15 cellular contexts compared by ENCODE assay signal in the genomic region with DNA sequence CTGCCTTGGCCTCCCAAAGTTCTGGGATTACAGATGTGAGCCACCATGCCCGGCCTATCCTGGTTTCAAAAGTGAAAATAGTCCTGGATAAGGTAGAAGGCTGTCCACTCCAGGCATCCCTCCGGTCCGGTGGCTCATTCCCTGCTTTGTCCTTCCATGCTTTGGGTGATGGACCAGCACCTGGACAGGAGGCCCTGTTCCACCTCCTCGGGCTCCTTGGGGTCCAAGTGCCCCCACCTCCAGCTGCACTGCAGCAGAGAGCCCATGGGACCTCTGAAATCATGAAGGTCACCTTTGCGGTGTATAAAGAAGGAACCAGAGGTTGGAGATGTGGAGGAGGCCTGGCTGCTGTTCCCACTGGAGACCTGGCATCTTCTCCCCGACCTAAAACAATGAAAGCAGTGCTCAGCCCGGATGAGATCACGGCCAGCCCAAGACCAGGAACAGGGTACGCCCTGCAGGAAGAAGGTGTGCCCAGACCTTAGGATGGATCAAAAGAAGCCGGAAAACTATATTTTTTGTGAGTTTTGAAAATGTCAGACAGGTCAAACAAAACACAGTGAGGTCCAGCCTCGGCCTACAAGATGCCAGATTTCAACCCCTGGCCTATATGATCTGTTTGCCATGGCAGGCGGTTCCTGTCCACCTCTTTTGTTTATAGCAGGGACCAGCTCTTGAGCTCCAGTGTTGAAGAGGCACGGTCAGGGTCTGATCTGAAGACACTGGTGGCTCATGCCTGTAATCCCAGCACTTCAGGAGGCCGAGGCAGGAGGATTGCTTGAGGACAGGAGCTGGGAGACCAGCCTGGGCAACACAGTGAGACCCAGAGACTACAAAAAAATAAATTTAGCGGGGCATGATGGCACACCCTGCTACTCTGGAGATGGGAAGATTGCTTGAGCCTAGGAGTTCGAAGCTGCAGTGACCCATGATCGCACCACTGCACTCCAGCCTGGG. TPM values are rescaled to one million over a fixed set of nuclear protein-coding genes. Genes with fewer than 3 reads are reported as not detected.
DNase-seq lines count a peak whose midpoint lies in the region; ATAC-seq, FAIRE-seq and TF ChIP-seq lines count a peak whose summit lies in the region.
"Had no signal": no experiment of that assay in that cellular context is flagged by ENCODE, and none has a peak within 500 bp of the region (broad histone marks: within the 10 kb centered on the region; RNA-seq: fewer than 3 reads in every experiment).

No MANE protein-coding gene starts in this region.

- no peaks in the 10 kb centered on the region for H3K79me2 ChIP-seq in endothelial cell of umbilical vein (ENCODE audit: control insufficient read depth, insufficient read depth, low read length)

- dilution Hi-C loops in endothelial cell of umbilical vein (cut with MboI; ENCODE audit: extremely low pct_ligation_motif_present, low sequenced_read_pairs): no loop called here

- no peaks in the 10 kb centered on the region for H3K36me3 ChIP-seq in endothelial cell of umbilical vein (ENCODE audit: control insufficient read depth in 2 of 2, extremely low read depth in 1 of 2, insufficient read depth in 2 of 2, low read length in 2 of 2)
- H3K36me3 ChIP-seq in small intestine (ENCODE audit: control insufficient read depth in 2 of 2, insufficient read depth in 2 of 2, low read length in 2 of 2): peaks cover 0 to 8% of the 10 kb centered on the region in 2 donors

- H3K4me3 ChIP-seq in endothelial cell of umbilical vein (replicated peaks in 1 of 3; ENCODE audit: insufficient read depth in 1 of 3, low read depth in 1 of 3, low read length in 3 of 3) (no peak overlapping the region), small intestine (ENCODE audit: low read depth in 1 of 2, low read length in 2 of 2) (no peak overlapping the region)

- FAIRE-seq in endothelial cell of umbilical vein (lab: Jason Lieb, UNC) (peak; percentile 12), small intestine (lab: Jason Lieb, UNC) (no peak)
- FAIRE-seq: bronchial epithelial cell had no signal

- no peaks in the 10 kb centered on the region for H3K36me3 Mint-ChIP-seq in natural killer cell
- no peaks in the 10 kb centered on the region for H3K36me3 Mint-ChIP-seq in natural killer cell treated with Interleukin-12 subunit alpha and Interleukin-12 subunit beta and Interleukin-15 and Interleukin-18, amount 100 ng/mL, for 72 hours
- H3K36me3 Mint-ChIP-seq in activated T-helper 1 cell treated with anti-CD3 and anti-CD28 coated beads, Interleukin-12 subunit alpha, Interleukin-12 subunit beta, Interleukin-2, Interleukin-4 antibody, amounts not matched to agents 30 ng/mL and 10 ng/mL and 1 ng/mL, durations not matched to agents 14 hours and 24 hours and 36 hours (ENCODE audit: low read depth): peaks cover under 1% of the 10 kb centered on the region

- peaks cover 6 to 8% of the 10 kb centered on the region in 2 donors for H3K27me3 Mint-ChIP-seq in natural killer cell (ENCODE audit: low read depth in 2 of 2)
- peaks cover 3 to 9% of the 10 kb centered on the region in 2 donors for H3K27me3 Mint-ChIP-seq in natural killer cell treated with Interleukin-12 subunit alpha and Interleukin-12 subunit beta and Interleukin-15 and Interleukin-18, amount 100 ng/mL, for 72 hours
- H3K27me3 Mint-ChIP-seq in activated T-helper 1 cell treated with anti-CD3 and anti-CD28 coated beads, Interleukin-12 subunit alpha, Interleukin-12 subunit beta, Interleukin-2, Interleukin-4 antibody, amounts not matched to agents 30 ng/mL and 10 ng/mL and 1 ng/mL, durations not matched to agents 14 hours and 24 hours and 36 hours (ENCODE audit: insufficient read depth): peaks cover 3% of the 10 kb centered on the region
- H3K27me3 Mint-ChIP-seq: activated CD8-positive, alpha-beta T cell treated with anti-CD3 and anti-CD28 coated beads for 36 hours had no signal

- 90 to 92% (median 90%) methylated on average over 17 of the region's 17 CpGs for WGBS in small intestine, 3 donors

- H3K27ac Mint-ChIP-seq in natural killer cell: no peak overlapping the region
- H3K27ac Mint-ChIP-seq in natural killer cell treated with Interleukin-12 subunit alpha and Interleukin-12 subunit beta and Interleukin-15 and Interleukin-18, amount 100 ng/mL, for 72 hours: peak overlapping the region in 1 of 2 donors; percentile 29
- no peak overlapping the region for H3K27ac Mint-ChIP-seq in activated T-helper 1 cell treated with anti-CD3 and anti-CD28 coated beads, Interleukin-12 subunit alpha, Interleukin-12 subunit beta, Interleukin-2, Interleukin-4 antibody, amounts not matched to agents 30 ng/mL and 10 ng/mL and 1 ng/mL, durations not matched to agents 14 hours and 24 hours and 36 hours
- H3K27ac Mint-ChIP-seq: activated CD8-positive, alpha-beta T cell treated with anti-CD3 and anti-CD28 coated beads for 36 hours had no signal

- CTCF ChIA-PET in endothelial cell of umbilical vein (lab: Charles Lee): interaction anchor here (1.0 kb wide), 1 partner anchor 32 kb away, joined by 3 read pairs; no protein-coding TSS in a partner anchor

- intact Hi-C loops in natural killer cell (cut with micrococcal nuclease) (no loop called here), endothelial cell of umbilical vein (cut with micrococcal nuclease) (no loop called here)
- intact Hi-C loops in activated T-helper 1 cell treated with anti-CD3 and anti-CD28 coated beads, Interleukin-12 subunit alpha, Interleukin-12 subunit beta, Interleukin-2, Interleukin-4 antibody, amounts not matched to agents 30 ng/mL and 10 ng/mL and 1 ng/mL, durations not matched to agents 14 hours and 24 hours and 36 hours (cut with micrococcal nuclease): no loop called here

- DNase-seq in natural killer cell (peak; percentile 11), endothelial cell of umbilical vein (ENCODE audit: low read depth, low spot score) (no peak), omental fat pad (ENCODE audit: low spot score) (no peak), small intestine (no peak)
- no peak for DNase-seq in natural killer cell treated with Interleukin-12 subunit alpha and Interleukin-12 subunit beta and Interleukin-15 and Interleukin-18, amount 100 ng/mL, for 72 hours (ENCODE audit: low spot score)
- no peak for DNase-seq in stimulated activated naive CD8-positive, alpha-beta T cell treated with anti-CD3 and anti-CD28 coated beads, Interleukin-15, Interleukin-2, amounts not matched to agents 100 U/mL and 50 U/mL, for 24 hours
- DNase-seq in activated T-helper 1 cell treated with anti-CD3 and anti-CD28 coated beads, Interleukin-12 subunit alpha, Interleukin-12 subunit beta, Interleukin-2, Interleukin-4 antibody, amounts not matched to agents 30 ng/mL and 10 ng/mL and 1 ng/mL, durations not matched to agents 14 hours and 24 hours and 36 hours (ENCODE audit: low spot score): no peak
- DNase-seq: activated CD8-positive, alpha-beta T cell treated with anti-CD3 and anti-CD28 coated beads for 36 hours; activated naive CD4-positive, alpha-beta T cell treated with anti-CD3 and anti-CD28 coated beads, Interleukin-2, amount 50 U/mL, for 16 hours; Kasumi-1; NCI-H774 had no signal

- no peaks in the 10 kb centered on the region for H3K9me1 ChIP-seq in endothelial cell of umbilical vein (replicated peaks; ENCODE audit: control insufficient read depth, extremely low read depth, insufficient read depth, low read length)

- H3K27me3 ChIP-seq in endothelial cell of umbilical vein (ENCODE audit: control insufficient read depth in 2 of 2, insufficient read depth in 2 of 2, low read length in 2 of 2): peaks cover 6 to 11% of the 10 kb centered on the region in 2 experiments
- H3K27me3 ChIP-seq in small intestine (ENCODE audit: control insufficient read depth in 2 of 2, insufficient read depth in 2 of 2, low read length in 2 of 2): no peaks in the 10 kb centered on the region

- no peaks in the 10 kb centered on the region for H3K9me3 Mint-ChIP-seq in natural killer cell
- no peaks in the 10 kb centered on the region for H3K9me3 Mint-ChIP-seq in natural killer cell treated with Interleukin-12 subunit alpha and Interleukin-12 subunit beta and Interleukin-15 and Interleukin-18, amount 100 ng/mL, for 72 hours
- H3K9me3 Mint-ChIP-seq in activated T-helper 1 cell treated with anti-CD3 and anti-CD28 coated beads, Interleukin-12 subunit alpha, Interleukin-12 subunit beta, Interleukin-2, Interleukin-4 antibody, amounts not matched to agents 30 ng/mL and 10 ng/mL and 1 ng/mL, durations not matched to agents 14 hours and 24 hours and 36 hours: no peaks in the 10 kb centered on the region
- H3K9me3 Mint-ChIP-seq: activated CD8-positive, alpha-beta T cell treated with anti-CD3 and anti-CD28 coated beads for 36 hours had no signal

- H3K27ac ChIP-seq in endothelial cell of umbilical vein (ENCODE audit: insufficient read depth, low read depth, low read length) (no peak overlapping the region), small intestine (ENCODE audit: low read depth in 1 of 2, low read length in 1 of 2) (no peak overlapping the region)

- BruUV-seq in endothelial cell of umbilical vein (replicated peaks; lab: Mats Ljungman, UMichigan): no TSS peak

- no peak overlapping the region for H3K9ac ChIP-seq in endothelial cell of umbilical vein (replicated peaks; ENCODE audit: extremely low read depth, insufficient read depth, low read length)

- H3K4me1 ChIP-seq in endothelial cell of umbilical vein (ENCODE audit: control insufficient read depth, extremely low read depth, insufficient read depth, low read length) (peaks cover 3% of the 10 kb centered on the region), small intestine (ENCODE audit: control insufficient read depth in 2 of 2, insufficient read depth in 1 of 2, low read depth in 1 of 2, low read length in 1 of 2) (no peaks in the 10 kb centered on the region)

- H3K4me1 Mint-ChIP-seq in natural killer cell: peaks cover 0 to 2% of the 10 kb centered on the region in 2 donors
- H3K4me1 Mint-ChIP-seq in natural killer cell treated with Interleukin-12 subunit alpha and Interleukin-12 subunit beta and Interleukin-15 and Interleukin-18, amount 100 ng/mL, for 72 hours (ENCODE audit: low read depth in 2 of 2): peaks cover 0 to under 1% of the 10 kb centered on the region in 2 donors
- peaks cover 2% of the 10 kb centered on the region for H3K4me1 Mint-ChIP-seq in activated T-helper 1 cell treated with anti-CD3 and anti-CD28 coated beads, Interleukin-12 subunit alpha, Interleukin-12 subunit beta, Interleukin-2, Interleukin-4 antibody, amounts not matched to agents 30 ng/mL and 10 ng/mL and 1 ng/mL, durations not matched to agents 14 hours and 24 hours and 36 hours (ENCODE audit: low read depth)

- ATAC-seq in natural killer cell (no peak), omental fat pad (ENCODE audit: low FRiP score) (peak; percentile 15), HG03159 (IDR thresholded peaks at IDR 0.05; ENCODE audit: unreplicated experiment) (no peak)
- no peak for ATAC-seq in natural killer cell treated with Interleukin-12 subunit alpha and Interleukin-12 subunit beta and Interleukin-15 and Interleukin-18, amount 100 ng/mL, for 72 hours
- no peak for ATAC-seq in stimulated activated naive CD8-positive, alpha-beta T cell treated with anti-CD3 and anti-CD28 coated beads, Interleukin-15, Interleukin-2, amounts not matched to agents 100 U/mL and 50 U/mL, for 24 hours
- ATAC-seq: activated CD8-positive, alpha-beta T cell treated with anti-CD3 and anti-CD28 coated beads for 36 hours; Panc1 had no signal

- no peak overlapping the region for H3K4me3 Mint-ChIP-seq in natural killer cell
- no peak overlapping the region for H3K4me3 Mint-ChIP-seq in natural killer cell treated with Interleukin-12 subunit alpha and Interleukin-12 subunit beta and Interleukin-15 and Interleukin-18, amount 100 ng/mL, for 72 hours
- H3K4me3 Mint-ChIP-seq in activated T-helper 1 cell treated with anti-CD3 and anti-CD28 coated beads, Interleukin-12 subunit alpha, Interleukin-12 subunit beta, Interleukin-2, Interleukin-4 antibody, amounts not matched to agents 30 ng/mL and 10 ng/mL and 1 ng/mL, durations not matched to agents 14 hours and 24 hours and 36 hours: no peak overlapping the region
- H3K4me3 Mint-ChIP-seq: activated CD8-positive, alpha-beta T cell treated with anti-CD3 and anti-CD28 coated beads for 36 hours had no signal

- TF ChIP-seq CTCF in natural killer cell (IDR thresholded peaks at IDR 0.05): no peak
- no peak for TF ChIP-seq CTCF in endothelial cell of umbilical vein (IDR thresholded peaks at IDR 0.05; ENCODE audit: extremely low read depth in 1 of 2, insufficient read depth in 1 of 2, low read depth in 1 of 2, low read length in 2 of 2)
- no peak for TF ChIP-seq CTCF in omental fat pad (IDR thresholded peaks at IDR 0.05)

- H3K4me2 ChIP-seq in endothelial cell of umbilical vein (ENCODE audit: insufficient read depth, low read length): no peak overlapping the region

- TF ChIP-seq POLR2A in endothelial cell of umbilical vein (IDR thresholded peaks at IDR 0.05; ENCODE audit: low read depth, low read length): no peak

- no peaks in the 10 kb centered on the region for H4K20me1 ChIP-seq in endothelial cell of umbilical vein (replicated peaks; ENCODE audit: control insufficient read depth, extremely low read depth, insufficient read depth, low read length)

- H2AFZ ChIP-seq in endothelial cell of umbilical vein (ENCODE audit: low read depth, low read length): no peak overlapping the region

- POLR2A ChIA-PET in endothelial cell of umbilical vein (lab: Charles Lee): no interaction called here

- H3K9me3 ChIP-seq in endothelial cell of umbilical vein (replicated peaks; ENCODE audit: control insufficient read depth, insufficient read depth, low read length) (no peaks in the 10 kb centered on the region), small intestine (ENCODE audit: control insufficient read depth, low read depth) (no peaks in the 10 kb centered on the region)

RNA-seq across cellular contexts. Expression of a gene that starts 5.8 kb away (rescaled TPM):
- 1 to 10 TPM; 3.4 to 6.9 (median 6.7) TPM for total RNA-seq in natural killer cell
- total RNA-seq in natural killer cell treated with Interleukin-12 subunit alpha and Interleukin-12 subunit beta and Interleukin-15 and Interleukin-18, amount 100 ng/mL, for 72 hours: 1 to 10 TPM; 1.5 to 2.7 TPM
- total RNA-seq in endothelial cell of umbilical vein: 0.74 and 1.0 TPM in 2 replicates
- 0.76 and 0.94 TPM in 2 replicates for polyA plus RNA-seq in endothelial cell of umbilical vein
- polyA plus RNA-seq in endothelial cell of umbilical vein (2011; cell fraction: cytosol; rRNA removed): 0.43 and 0.58 TPM in 2 replicates
- 0.12 and 0.20 TPM in 2 replicates for polyA plus RNA-seq in endothelial cell of umbilical vein (2011; cell fraction: nucleus; rRNA removed)
- 0.37 and 0.71 TPM in 2 replicates for polyA plus RNA-seq in endothelial cell of umbilical vein (2012)
- polyA minus RNA-seq in endothelial cell of umbilical vein: 0.22 and 0.47 TPM in 2 replicates
- 45.3 TPM for polyA minus RNA-seq in endothelial cell of umbilical vein (2011; cell fraction: cytosol; rRNA and poly(A)+ RNA removed)
- 0.34 TPM in 1 of 2 replicates, not detected in the other for polyA minus RNA-seq in endothelial cell of umbilical vein (2011; cell fraction: nucleus; rRNA and poly(A)+ RNA removed)
- 10 to 100 TPM; 10.4 to 30.9 (median 17.9) TPM for total RNA-seq in omental fat pad
- 100 to 1,000 TPM in 1 of 3 donors, 10 to 100 TPM in 2; 51.6 to 136 (median 70.2) TPM for polyA plus RNA-seq in small intestine
- total RNA-seq in activated T-helper 1 cell treated with anti-CD3 and anti-CD28 coated beads, Interleukin-12 subunit alpha, Interleukin-12 subunit beta, Interleukin-2, Interleukin-4 antibody, amounts not matched to agents 30 ng/mL and 10 ng/mL and 1 ng/mL, durations not matched to agents 14 hours and 24 hours and 36 hours: 2.7 and 4.0 TPM in 2 replicates

RNA-seq across cellular contexts. Expression of a gene that starts 14.1 kb away (rescaled TPM):
- total RNA-seq in natural killer cell: 100 to 1,000 TPM; 243 to 253 (median 250) TPM
- total RNA-seq in natural killer cell treated with Interleukin-12 subunit alpha and Interleukin-12 subunit beta and Interleukin-15 and Interleukin-18, amount 100 ng/mL, for 72 hours: 100 to 1,000 TPM in 1 of 2 donors, 10 to 100 TPM in 1; 90.4 to 102 TPM
- 76.8 and 85.8 TPM in 2 replicates for total RNA-seq in endothelial cell of umbilical vein
- polyA plus RNA-seq in endothelial cell of umbilical vein: 75.0 and 80.5 TPM in 2 replicates
- 53.8 and 74.8 TPM in 2 replicates for polyA plus RNA-seq in endothelial cell of umbilical vein (2011; cell fraction: cytosol; rRNA removed)
- polyA plus RNA-seq in endothelial cell of umbilical vein (2011; cell fraction: nucleus; rRNA removed): 115 and 123 TPM in 2 replicates
- 61.5 and 72.4 TPM in 2 replicates for polyA plus RNA-seq in endothelial cell of umbilical vein (2012)
- 39.8 and 71.2 TPM in 2 replicates for polyA minus RNA-seq in endothelial cell of umbilical vein
- polyA minus RNA-seq in endothelial cell of umbilical vein (2011; cell fraction: cytosol; rRNA and poly(A)+ RNA removed): 63.2 TPM
- 24.9 and 34.6 TPM in 2 replicates for polyA minus RNA-seq in endothelial cell of umbilical vein (2011; cell fraction: nucleus; rRNA and poly(A)+ RNA removed)
- total RNA-seq in omental fat pad: 100 to 1,000 TPM in 2 of 4 donors, 10 to 100 TPM in 2; 67.0 to 106 (median 92.0) TPM
- 100 to 1,000 TPM in 1 of 3 donors, 10 to 100 TPM in 2; 74.7 to 127 (median 92.1) TPM for polyA plus RNA-seq in small intestine
- 156 and 164 TPM in 2 replicates for total RNA-seq in activated T-helper 1 cell treated with anti-CD3 and anti-CD28 coated beads, Interleukin-12 subunit alpha, Interleukin-12 subunit beta, Interleukin-2, Interleukin-4 antibody, amounts not matched to agents 30 ng/mL and 10 ng/mL and 1 ng/mL, durations not matched to agents 14 hours and 24 hours and 36 hours

RNA-seq across cellular contexts. Expression of a gene that starts 26.1 kb away (rescaled TPM):
- total RNA-seq in natural killer cell (not detected), endothelial cell of umbilical vein (not detected in 2 replicates), omental fat pad (not detected)
- total RNA-seq in natural killer cell treated with Interleukin-12 subunit alpha and Interleukin-12 subunit beta and Interleukin-15 and Interleukin-18, amount 100 ng/mL, for 72 hours: not detected
- polyA plus RNA-seq in endothelial cell of umbilical vein (not detected in 2 replicates), small intestine (not detected)
- polyA plus RNA-seq in endothelial cell of umbilical vein (2011; cell fraction: cytosol; rRNA removed): not detected in 2 replicates
- polyA plus RNA-seq in endothelial cell of umbilical vein (2011; cell fraction: nucleus; rRNA removed): not detected in 2 replicates
- polyA plus RNA-seq in endothelial cell of umbilical vein (2012): not detected in 2 replicates
- polyA minus RNA-seq in endothelial cell of umbilical vein: not detected in 2 replicates
- polyA minus RNA-seq in endothelial cell of umbilical vein (2011; cell fraction: cytosol; rRNA and poly(A)+ RNA removed): not detected
- not detected in 2 replicates for polyA minus RNA-seq in endothelial cell of umbilical vein (2011; cell fraction: nucleus; rRNA and poly(A)+ RNA removed)
- not detected in 2 replicates for total RNA-seq in activated T-helper 1 cell treated with anti-CD3 and anti-CD28 coated beads, Interleukin-12 subunit alpha, Interleukin-12 subunit beta, Interleukin-2, Interleukin-4 antibody, amounts not matched to agents 30 ng/mL and 10 ng/mL and 1 ng/mL, durations not matched to agents 14 hours and 24 hours and 36 hours
- total RNA-seq: activated CD8-positive, alpha-beta T cell treated with anti-CD3 and anti-CD28 coated beads for 36 hours; bronchial epithelial cell; myocyte had no signal

RNA-seq across cellular contexts. Expression of a gene that starts 27.7 kb away (rescaled TPM):
- 1 to 10 TPM in 1 of 3 donors, under 1 TPM in 2; 0.34 to 1.5 (median 0.45) TPM for total RNA-seq in natural killer cell
- total RNA-seq in natural killer cell treated with Interleukin-12 subunit alpha and Interleukin-12 subunit beta and Interleukin-15 and Interleukin-18, amount 100 ng/mL, for 72 hours: 1 to 10 TPM in 1 of 2 donors, under 1 TPM in 1; 0.92 to 2.4 TPM
- total RNA-seq in endothelial cell of umbilical vein: 0.15 TPM in 1 of 2 replicates, not detected in the other
- polyA plus RNA-seq in endothelial cell of umbilical vein: not detected in 2 replicates
- polyA plus RNA-seq in endothelial cell of umbilical vein (2011; cell fraction: cytosol; rRNA removed): not detected in 2 replicates
- 0.36 and 0.48 TPM in 2 replicates for polyA plus RNA-seq in endothelial cell of umbilical vein (2011; cell fraction: nucleus; rRNA removed)
- polyA plus RNA-seq in endothelial cell of umbilical vein (2012): not detected in 2 replicates
- 1.4 TPM in 1 of 2 replicates, not detected in the other for polyA minus RNA-seq in endothelial cell of umbilical vein
- not detected for polyA minus RNA-seq in endothelial cell of umbilical vein (2011; cell fraction: cytosol; rRNA and poly(A)+ RNA removed)
- polyA minus RNA-seq in endothelial cell of umbilical vein (2011; cell fraction: nucleus; rRNA and poly(A)+ RNA removed): 1.3 TPM in 1 of 2 replicates, not detected in the other
- 1 to 10 TPM in 1 of 4 donors, not detected in 3; 1.3 TPM for total RNA-seq in omental fat pad
- polyA plus RNA-seq in small intestine: under 1 TPM in 1 of 3 donors, not detected in 2; 0.18 TPM
- 0.57 and 0.96 TPM in 2 replicates for total RNA-seq in activated T-helper 1 cell treated with anti-CD3 and anti-CD28 coated beads, Interleukin-12 subunit alpha, Interleukin-12 subunit beta, Interleukin-2, Interleukin-4 antibody, amounts not matched to agents 30 ng/mL and 10 ng/mL and 1 ng/mL, durations not matched to agents 14 hours and 24 hours and 36 hours
- total RNA-seq: bronchial epithelial cell, myocyte had no signal

RNA-seq across cellular contexts. Expression of a gene that starts 37.3 kb away (rescaled TPM):
- total RNA-seq in natural killer cell (not detected), endothelial cell of umbilical vein (not detected in 2 replicates), omental fat pad (not detected)
- total RNA-seq in natural killer cell treated with Interleukin-12 subunit alpha and Interleukin-12 subunit beta and Interleukin-15 and Interleukin-18, amount 100 ng/mL, for 72 hours: under 1 TPM in 1 of 2 donors, not detected in 1; 0.38 TPM
- polyA plus RNA-seq in endothelial cell of umbilical vein (not detected in 2 replicates), small intestine (not detected)
- polyA plus RNA-seq in endothelial cell of umbilical vein (2011; cell fraction: cytosol; rRNA removed): not detected in 2 replicates
- not detected in 2 replicates for polyA plus RNA-seq in endothelial cell of umbilical vein (2011; cell fraction: nucleus; rRNA removed)
- polyA plus RNA-seq in endothelial cell of umbilical vein (2012): not detected in 2 replicates
- polyA minus RNA-seq in endothelial cell of umbilical vein: not detected in 2 replicates
- polyA minus RNA-seq in endothelial cell of umbilical vein (2011; cell fraction: cytosol; rRNA and poly(A)+ RNA removed): not detected
- polyA minus RNA-seq in endothelial cell of umbilical vein (2011; cell fraction: nucleus; rRNA and poly(A)+ RNA removed): not detected in 2 replicates
- total RNA-seq in activated T-helper 1 cell treated with anti-CD3 and anti-CD28 coated beads, Interleukin-12 subunit alpha, Interleukin-12 subunit beta, Interleukin-2, Interleukin-4 antibody, amounts not matched to agents 30 ng/mL and 10 ng/mL and 1 ng/mL, durations not matched to agents 14 hours and 24 hours and 36 hours: not detected in 2 replicates
- total RNA-seq: bronchial epithelial cell, myocyte had no signal
